9 cellular contexts compared by ENCODE assay signal in the genomic region with DNA sequence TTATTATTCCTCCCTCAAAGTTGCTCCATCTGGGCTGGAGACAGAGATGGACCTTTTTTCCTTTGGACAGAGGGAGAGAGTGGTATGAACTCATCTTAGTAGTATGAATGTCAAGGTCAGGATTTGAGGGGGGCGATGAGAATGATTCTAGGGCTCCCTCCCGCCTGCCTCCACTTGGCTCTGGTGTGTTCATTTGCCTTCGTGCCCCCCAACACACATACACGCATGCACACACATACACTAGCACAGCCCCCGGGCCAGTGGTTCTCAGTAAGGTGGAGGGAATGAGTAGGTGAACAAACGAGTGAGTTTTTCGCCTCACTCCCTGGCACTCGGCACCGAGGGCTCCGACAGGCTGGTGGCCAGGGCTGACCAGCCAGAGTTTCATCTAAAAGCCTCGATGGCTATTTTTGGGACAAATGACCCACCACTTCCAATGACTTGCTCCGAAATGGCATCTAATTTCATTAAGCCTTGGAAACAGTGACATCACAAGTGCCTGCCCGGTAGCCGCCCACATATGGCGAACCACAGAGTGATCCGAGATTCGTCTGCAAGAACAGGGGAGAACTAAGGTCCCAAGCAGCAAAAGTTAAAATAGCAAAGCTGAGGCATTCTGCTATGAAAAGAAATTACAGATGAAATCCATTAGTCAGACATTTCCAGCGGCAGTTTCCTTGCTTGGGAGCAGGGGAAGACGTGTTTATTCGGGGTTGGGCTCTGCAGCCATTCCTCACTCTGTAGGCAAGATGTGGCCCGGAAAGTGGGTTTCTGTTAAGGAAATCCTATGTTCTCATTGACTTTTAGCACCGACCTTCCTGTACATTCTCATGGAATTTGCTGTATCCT. TPM values are rescaled to one million over a fixed set of nuclear protein-coding genes. Genes with fewer than 3 reads are reported as not detected.
DNase-seq lines count a peak whose midpoint lies in the region; TF ChIP-seq lines count a peak whose summit lies in the region.
"Had no signal": no experiment of that assay in that cellular context is flagged by ENCODE, and none has a peak within 500 bp of the region (broad histone marks: within the 10 kb centered on the region; RNA-seq: fewer than 3 reads in every experiment).

No MANE protein-coding gene starts in this region.

- H3K27me3 ChIP-seq in muscle layer of duodenum (ENCODE audit: low read depth, low read length) (no peaks in the 10 kb centered on the region), thyroid gland (no peaks in the 10 kb centered on the region), colonic mucosa (no peaks in the 10 kb centered on the region)

- TF ChIP-seq POLR2A in thyroid gland (IDR thresholded peaks at IDR 0.05): no peak

- peaks cover 10% of the 10 kb centered on the region for H3K36me3 Mint-ChIP-seq in endothelial cell (ENCODE audit: low read depth, unreplicated experiment)

- H3K4me1 Mint-ChIP-seq in endothelial cell (ENCODE audit: unreplicated experiment): peaks cover 34% of the 10 kb centered on the region

- DNase-seq in activated naive CD4-positive, alpha-beta T cell treated with Interleukin-2 at 50 U/mL for 16 hours: peak; percentile 28
- DNase-seq in activated naive CD4-positive, alpha-beta T cell (lab: John Stamatoyannopoulos, UW): no peak
- no peak for DNase-seq in endothelial cell (ENCODE audit: low spot score)
- no peak for DNase-seq in thyroid gland
- DNase-seq in colonic mucosa: no peak
- no peak for DNase-seq in NCI-H446 treated with DMSO at 0.1 percent for 48 hours (lab: John Stamatoyannopoulos, UW)
- DNase-seq in activated T-cell treated with anti-CD3 and anti-CD28 coated beads for 4 hours: no peak
- DNase-seq: naive thymus-derived CD4-positive, alpha-beta T cell had no signal

- H3K9me3 ChIP-seq in muscle layer of duodenum (ENCODE audit: control insufficient read depth in 1 of 2, low read length in 2 of 2): no peaks in the 10 kb centered on the region
- no peaks in the 10 kb centered on the region for H3K9me3 ChIP-seq in thyroid gland
- no peaks in the 10 kb centered on the region for H3K9me3 ChIP-seq in colonic mucosa

- no peak overlapping the region for H3K4me3 Mint-ChIP-seq in endothelial cell (ENCODE audit: unreplicated experiment)
- H3K4me3 Mint-ChIP-seq: naive thymus-derived CD4-positive, alpha-beta T cell had no signal

- TF ChIP-seq CTCF in endothelial cell (IDR thresholded peaks at IDR 0.05; ENCODE audit: unreplicated experiment) (no peak), thyroid gland (IDR thresholded peaks at IDR 0.05) (no peak), colonic mucosa (IDR thresholded peaks at IDR 0.05) (no peak)

- peak overlapping the region; percentile 65 for H3K27ac Mint-ChIP-seq in endothelial cell (ENCODE audit: unreplicated experiment)

- WGBS in thyroid gland, 2 donors: 68 to 82% methylated on average over 22 of the region's 22 CpGs

- H3K4me3 ChIP-seq in muscle layer of duodenum (ENCODE audit: low read depth in 1 of 2, low read length in 2 of 2): peak overlapping the region in 1 of 2 donors; percentile 16
- no peak overlapping the region for H3K4me3 ChIP-seq in thyroid gland (replicated peaks in 1 of 3)
- no peak overlapping the region for H3K4me3 ChIP-seq in colonic mucosa

- H3K36me3 ChIP-seq in muscle layer of duodenum (ENCODE audit: control insufficient read depth in 1 of 2, insufficient read depth in 2 of 2, low read length in 2 of 2) (peaks cover 6 to 11% of the 10 kb centered on the region in 2 donors), thyroid gland (no peaks in the 10 kb centered on the region), colonic mucosa (no peaks in the 10 kb centered on the region)

- H3K9me3 Mint-ChIP-seq in endothelial cell (ENCODE audit: unreplicated experiment): no peaks in the 10 kb centered on the region
- H3K9me3 Mint-ChIP-seq: naive thymus-derived CD4-positive, alpha-beta T cell had no signal

- H3K9ac ChIP-seq in colonic mucosa (ENCODE audit: low read depth in 2 of 2, low read length in 2 of 2): peak overlapping the region in 1 of 2 donors; percentile 31

- H3K27ac ChIP-seq in muscle layer of duodenum (ENCODE audit: low read length) (peak overlapping the region; percentile 68), thyroid gland (peak overlapping the region; percentile 38 to 59 (median 44)), colonic mucosa (no peak overlapping the region)

- H3K27me3 Mint-ChIP-seq in endothelial cell (ENCODE audit: unreplicated experiment): peaks cover 2% of the 10 kb centered on the region
- H3K27me3 Mint-ChIP-seq: naive thymus-derived CD4-positive, alpha-beta T cell had no signal

- intact Hi-C loops in thyroid gland (cut with DNase I) (no loop called here), colonic mucosa (cut with DNase I) (no loop called here)

- H3K4me1 ChIP-seq in muscle layer of duodenum (ENCODE audit: control insufficient read depth in 1 of 2, insufficient read depth in 2 of 2, low read length in 2 of 2) (peaks cover 0 to 12% of the 10 kb centered on the region in 2 donors), thyroid gland (peaks cover 30 to 52% of the 10 kb centered on the region in 2 donors), colonic mucosa (no peaks in the 10 kb centered on the region)

RNA-seq across cellular contexts. Expression of a gene that starts 44.8 kb away (rescaled TPM):
- 67.1 TPM for total RNA-seq in endothelial cell (ENCODE audit: unreplicated experiment)
- total RNA-seq in thyroid gland: 100 to 1,000 TPM; 156 to 214 (median 175) TPM
- total RNA-seq in colonic mucosa: 100 to 1,000 TPM; 173 to 191 TPM
